ENCODE assay signal across 20 cellular contexts in genomic region chr12:96260644-96261043, GRCh38.
DNase-seq lines count a peak whose midpoint lies in the region; ATAC-seq, FAIRE-seq and TF ChIP-seq lines count a peak whose summit lies in the region.
"Had no signal": no experiment of that assay in that cellular context is flagged by ENCODE, and none has a peak within 500 bp of the region (broad histone marks: within the 10 kb centered on the region; RNA-seq: fewer than 3 reads in every experiment).

No MANE protein-coding gene starts in this region.

- no peak for ATAC-seq in CD8-positive, alpha-beta T cell
- ATAC-seq in GM12878 (no peak), heart right ventricle (no peak)
- no peak for ATAC-seq in naive thymus-derived CD8-positive, alpha-beta T cell
- ATAC-seq: upper lobe of right lung had no signal

- CTCF ChIA-PET in activated CD4-positive, alpha-beta memory T cell treated with anti-CD3 and anti-CD28 coated beads for 36 hours (lab: Charles Lee) = no interaction called here
- CTCF ChIA-PET in activated CD4-positive, alpha-beta memory T cell treated with anti-CD3 and anti-CD28 coated beads, Interleukin-2, amount 10 ng/mL, durations not matched to agents 7 days and 5 days (lab: Charles Lee) = interaction anchor here (0.5 to 1.8 kb wide), 3 partner anchors 9 to 256 kb away, joined by 3 to 6 read pairs (median 4); no protein-coding TSS in a partner anchor
- CTCF ChIA-PET in CD8-positive, alpha-beta T cell (lab: Charles Lee) = interaction anchor here (0.7 to 1.8 kb wide), 4 partner anchors 26 to 204 kb away, joined by 3 to 4 read pairs (median 3); no protein-coding TSS in a partner anchor
- CTCF ChIA-PET in GM12878 (lab: Yijun Ruan, JAX) = interaction anchor here (0.6 kb wide), 1 partner anchor 66 kb away, joined by 3 read pairs; no protein-coding TSS in a partner anchor

- H3K4me1 Mint-ChIP-seq in activated CD4-positive, alpha-beta memory T cell treated with anti-CD3 and anti-CD28 coated beads for 36 hours (ENCODE audit: low read depth) = peaks cover 14% of the 10 kb centered on the region
- peaks cover 2% of the 10 kb centered on the region for H3K4me1 Mint-ChIP-seq in activated CD4-positive, alpha-beta memory T cell treated with anti-CD3 and anti-CD28 coated beads, Interleukin-2, amount 10 ng/mL, durations not matched to agents 7 days and 5 days
- H3K4me1 Mint-ChIP-seq in CD8-positive, alpha-beta T cell (ENCODE audit: low read depth) = peaks cover 9% of the 10 kb centered on the region
- H3K4me1 Mint-ChIP-seq in naive thymus-derived CD8-positive, alpha-beta T cell = peaks cover 0 to 15% (median 9%) of the 10 kb centered on the region in 4 donors

- SMC1A ChIA-PET in GM12878 (lab: Charles Lee; ENCODE audit: uncharacterized antibody, unreplicated experiment) = interaction anchor here (0.8 to 1.2 kb wide), 4 partner anchors 11 to 139 kb away, joined by 3 to 5 read pairs (median 3); partner anchors contain the start of gene CDK17

- POLR2A ChIA-PET in activated CD4-positive, alpha-beta memory T cell treated with anti-CD3 and anti-CD28 coated beads for 36 hours (lab: Charles Lee) = no interaction called here
- POLR2A ChIA-PET in activated CD4-positive, alpha-beta memory T cell treated with anti-CD3 and anti-CD28 coated beads, Interleukin-2, amount 10 ng/mL, durations not matched to agents 7 days and 5 days (lab: Charles Lee) = no interaction called here
- POLR2A ChIA-PET in CD8-positive, alpha-beta T cell (lab: Charles Lee) = interaction anchor here (1.0 kb wide), 1 partner anchor 256 kb away, joined by 3 read pairs; no protein-coding TSS in a partner anchor
- POLR2A ChIA-PET in GM12878 (lab: Charles Lee) = interaction anchor here (0.6 kb wide), 1 partner anchor 89 kb away, joined by 3 read pairs; no protein-coding TSS in a partner anchor
- POLR2A ChIA-PET in naive thymus-derived CD8-positive, alpha-beta T cell (lab: Charles Lee) = no interaction called here

- H3K27ac Mint-ChIP-seq in activated CD4-positive, alpha-beta memory T cell treated with anti-CD3 and anti-CD28 coated beads for 36 hours = peak overlapping the region; percentile 35
- H3K27ac Mint-ChIP-seq in activated CD4-positive, alpha-beta memory T cell treated with anti-CD3 and anti-CD28 coated beads, Interleukin-2, amount 10 ng/mL, durations not matched to agents 7 days and 5 days = no peak overlapping the region
- peak overlapping the region; percentile 58 for H3K27ac Mint-ChIP-seq in CD8-positive, alpha-beta T cell
- peak overlapping the region; percentile 17 to 81 (median 48) for H3K27ac Mint-ChIP-seq in naive thymus-derived CD8-positive, alpha-beta T cell

- H3K27me3 ChIP-seq in CD8-positive, alpha-beta T cell (ENCODE audit: insufficient read depth, low read length) = no peaks in the 10 kb centered on the region
- H3K27me3 ChIP-seq in GM12878 (replicated peaks in 1 of 2; ENCODE audit: control insufficient read depth in 2 of 2, insufficient read depth in 2 of 2, low read length in 1 of 2) (no peaks in the 10 kb centered on the region), heart right ventricle (no peaks in the 10 kb centered on the region), Peyer's patch (no peaks in the 10 kb centered on the region)
- H3K27me3 ChIP-seq: colonic mucosa, ovary, upper lobe of right lung had no signal

- peaks cover 41% of the 10 kb centered on the region for H3K36me3 Mint-ChIP-seq in activated CD4-positive, alpha-beta memory T cell treated with anti-CD3 and anti-CD28 coated beads for 36 hours
- H3K36me3 Mint-ChIP-seq in activated CD4-positive, alpha-beta memory T cell treated with anti-CD3 and anti-CD28 coated beads, Interleukin-2, amount 10 ng/mL, durations not matched to agents 7 days and 5 days (ENCODE audit: low read depth) = peaks cover 56% of the 10 kb centered on the region
- H3K36me3 Mint-ChIP-seq in CD8-positive, alpha-beta T cell = peaks cover 54% of the 10 kb centered on the region
- peaks cover 0 to 60% (median 24%) of the 10 kb centered on the region in 3 donors for H3K36me3 Mint-ChIP-seq in naive thymus-derived CD8-positive, alpha-beta T cell

- TF ChIP-seq POLR2A in GM12878 (IDR thresholded peaks at IDR 0.05; ENCODE audit: low read depth, low read length) = 0 out of 2 replicates have a peak, but pooled peaks have one; percentile 28
- TF ChIP-seq POLR2A in Peyer's patch (IDR thresholded peaks at IDR 0.05) = no peak

- no TSS peak for BruUV-seq in GM12878 (replicated peaks; lab: Mats Ljungman, UMichigan)

- H3K27me3 Mint-ChIP-seq in activated CD4-positive, alpha-beta memory T cell treated with anti-CD3 and anti-CD28 coated beads for 36 hours = no peaks in the 10 kb centered on the region
- no peaks in the 10 kb centered on the region for H3K27me3 Mint-ChIP-seq in activated CD4-positive, alpha-beta memory T cell treated with anti-CD3 and anti-CD28 coated beads, Interleukin-2, amount 10 ng/mL, durations not matched to agents 7 days and 5 days
- no peaks in the 10 kb centered on the region for H3K27me3 Mint-ChIP-seq in CD8-positive, alpha-beta T cell (ENCODE audit: low read depth)
- no peaks in the 10 kb centered on the region for H3K27me3 Mint-ChIP-seq in naive thymus-derived CD8-positive, alpha-beta T cell
- H3K27me3 Mint-ChIP-seq: brain had no signal

- FAIRE-seq in GM12878 (lab: Jason Lieb, UNC) = no peak
- FAIRE-seq: A204.1, H54 had no signal

- H4K20me1 ChIP-seq in GM12878 (ENCODE audit: control insufficient read depth, insufficient read depth) = no peaks in the 10 kb centered on the region

- H3K27ac ChIP-seq in CD8-positive, alpha-beta T cell (ENCODE audit: low read depth, low read length) = no peak overlapping the region
- H3K27ac ChIP-seq in GM12878 (ENCODE audit: control insufficient read depth, insufficient read depth) (no peak overlapping the region), heart right ventricle (peak overlapping the region in 2 of 10 donors; percentile 4 to 38), Peyer's patch (peak overlapping the region in 1 of 4 donors; percentile 8)
- H3K27ac ChIP-seq: colonic mucosa, ovary, SK-N-MC, upper lobe of right lung had no signal

- TF ChIP-seq EP300 in GM12878 (IDR thresholded peaks at IDR 0.05; ENCODE audit: borderline replicate concordance in 1 of 2, control insufficient read depth in 1 of 2, low read depth in 2 of 2, low read length in 2 of 2) = no peak

- H3K9me3 ChIP-seq in CD8-positive, alpha-beta T cell (ENCODE audit: low read length) = no peaks in the 10 kb centered on the region
- H3K9me3 ChIP-seq in GM12878 (replicated peaks; ENCODE audit: control insufficient read depth, insufficient read depth, low read length) = no peaks in the 10 kb centered on the region
- H3K9me3 ChIP-seq in heart right ventricle = no peaks in the 10 kb centered on the region
- no peaks in the 10 kb centered on the region for H3K9me3 ChIP-seq in Peyer's patch
- H3K9me3 ChIP-seq: colonic mucosa, ovary, upper lobe of right lung had no signal

- H3K4me3 ChIP-seq in CD8-positive, alpha-beta T cell (ENCODE audit: low read depth, low read length) = no peak overlapping the region
- H3K4me3 ChIP-seq in GM12878 (no peak overlapping the region), heart right ventricle (no peak overlapping the region), Peyer's patch (no peak overlapping the region)
- H3K4me3 ChIP-seq: colonic mucosa, lung, ovary, SK-N-MC, upper lobe of right lung had no signal

- H3K4me3 Mint-ChIP-seq in activated CD4-positive, alpha-beta memory T cell treated with anti-CD3 and anti-CD28 coated beads for 36 hours = no peak overlapping the region
- no peak overlapping the region for H3K4me3 Mint-ChIP-seq in activated CD4-positive, alpha-beta memory T cell treated with anti-CD3 and anti-CD28 coated beads, Interleukin-2, amount 10 ng/mL, durations not matched to agents 7 days and 5 days
- H3K4me3 Mint-ChIP-seq in CD8-positive, alpha-beta T cell = no peak overlapping the region
- no peak overlapping the region for H3K4me3 Mint-ChIP-seq in naive thymus-derived CD8-positive, alpha-beta T cell
- H3K4me3 Mint-ChIP-seq: brain had no signal

- no peak overlapping the region for H3K9ac ChIP-seq in GM12878 (ENCODE audit: control insufficient read depth, insufficient read depth, low read length)

- RAD21 ChIA-PET in GM12878 (lab: Charles Lee; ENCODE audit: unreplicated experiment) = no interaction called here

- in situ Hi-C loops in GM12878 (cut with MboI) = no loop called here

- 82% methylated on average over 3 of the region's 3 CpGs for WGBS in GM12878 (ENCODE audit: insufficient coverage, insufficient replicate concordance, low lambda C conversion rate, missing lambda C conversion rate)
- WGBS in heart right ventricle, 2 donors = 77 to 79% methylated on average over 3 of the region's 3 CpGs

- no peak for DNase-seq in activated CD4-positive, alpha-beta memory T cell treated with anti-CD3 and anti-CD28 coated beads for 36 hours
- DNase-seq in activated CD4-positive, alpha-beta memory T cell treated with anti-CD3 and anti-CD28 coated beads, Interleukin-2, amount 10 ng/mL, durations not matched to agents 7 days and 5 days = no peak
- no peak for DNase-seq in CD8-positive, alpha-beta T cell
- DNase-seq in GM12878 (ENCODE audit: low read depth, low spot score) (no peak), heart right ventricle (no peak), Peyer's patch (no peak), NAMALWA (ENCODE audit: low spot score) (no peak)
- DNase-seq in naive thymus-derived CD8-positive, alpha-beta T cell = no peak
- DNase-seq: colonic mucosa, kidney glomerular epithelial cell, NCI-H146, NCI-H526, ovary, RPMI8226, upper lobe of right lung had no signal

- TF ChIP-seq CTCF in CD8-positive, alpha-beta T cell (IDR thresholded peaks at IDR 0.05) = no peak
- TF ChIP-seq CTCF in GM12878 (IDR thresholded peaks at IDR 0.05 in 2 of 3, conservative IDR thresholded peaks at IDR 0.05 in 1 of 3; ENCODE audit: control insufficient read depth in 2 of 3, extremely low read depth in 1 of 3, insufficient read depth in 1 of 3, low read depth in 3 of 3, low read length in 3 of 3) (no peak), heart right ventricle (IDR thresholded peaks at IDR 0.05) (no peak), Peyer's patch (IDR thresholded peaks at IDR 0.05) (no peak)

- H3K4me1 ChIP-seq in CD8-positive, alpha-beta T cell (ENCODE audit: insufficient read depth, low read length) = peaks cover 9% of the 10 kb centered on the region
- H3K4me1 ChIP-seq in GM12878 (ENCODE audit: control insufficient read depth, insufficient read depth, low read length) (no peaks in the 10 kb centered on the region), heart right ventricle (peaks cover 3 to 69% (median 47%) of the 10 kb centered on the region in 9 donors), Peyer's patch (peaks cover 0 to 6% (median 0%) of the 10 kb centered on the region in 4 donors)
- H3K4me1 ChIP-seq: colonic mucosa had no signal

- no peak overlapping the region for H3K4me2 ChIP-seq in GM12878 (ENCODE audit: control insufficient read depth, insufficient read depth)

- no peak overlapping the region for H2AFZ ChIP-seq in GM12878 (ENCODE audit: control insufficient read depth, low read depth, low read length)

- TF ChIP-seq RAD21 in GM12878 (IDR thresholded peaks at IDR 0.05; ENCODE audit: insufficient read depth, low read depth, low read length) = no peak

- peaks cover 9% of the 10 kb centered on the region for H3K36me3 ChIP-seq in CD8-positive, alpha-beta T cell (ENCODE audit: insufficient read depth, low read length)
- H3K36me3 ChIP-seq in GM12878 (ENCODE audit: control insufficient read depth in 2 of 2, insufficient read depth in 2 of 2, low read length in 1 of 2) (peaks cover 2 to 9% of the 10 kb centered on the region in 2 experiments; a peak in 3 of 4 replicates), heart right ventricle (peaks cover 0 to 82% (median 5%) of the 10 kb centered on the region in 9 donors), Peyer's patch (no peaks in the 10 kb centered on the region)
- H3K36me3 ChIP-seq: colonic mucosa, ovary had no signal

- intact Hi-C loops in activated CD4-positive, alpha-beta memory T cell treated with anti-CD3 and anti-CD28 coated beads for 36 hours (cut with micrococcal nuclease) = loop anchor here (2.0 kb wide), 1 partner anchor 36 kb away; no protein-coding TSS in a partner anchor
- intact Hi-C loops in CD8-positive, alpha-beta T cell (cut with DNase I, micrococcal nuclease) = no loop called here
- intact Hi-C loops in GM12878 (cut with micrococcal nuclease; ENCODE audit: unreplicated experiment) (no loop called here), heart right ventricle (cut with DNase I) (no loop called here)

- no peaks in the 10 kb centered on the region for H3K9me3 Mint-ChIP-seq in activated CD4-positive, alpha-beta memory T cell treated with anti-CD3 and anti-CD28 coated beads for 36 hours
- H3K9me3 Mint-ChIP-seq in activated CD4-positive, alpha-beta memory T cell treated with anti-CD3 and anti-CD28 coated beads, Interleukin-2, amount 10 ng/mL, durations not matched to agents 7 days and 5 days = no peaks in the 10 kb centered on the region
- no peaks in the 10 kb centered on the region for H3K9me3 Mint-ChIP-seq in CD8-positive, alpha-beta T cell
- H3K9me3 Mint-ChIP-seq in naive thymus-derived CD8-positive, alpha-beta T cell = no peaks in the 10 kb centered on the region

- H3K79me2 ChIP-seq in GM12878 (ENCODE audit: control insufficient read depth, insufficient read depth, low read length) = no peaks in the 10 kb centered on the region

Comparison
In these comparisons a context has a peak if more than half of its experiments do, and no peak if none do; other contexts are left out.
1. POLR2A ChIA-PET loops: an anchor here in CD8-positive, alpha-beta T cell (1.0 kb wide) and GM12878 (0.6 kb wide); none called in activated CD4-positive, alpha-beta memory T cell treated with anti-CD3 and anti-CD28 coated beads for 36 hours, activated CD4-positive, alpha-beta memory T cell treated with anti-CD3 and anti-CD28 coated beads, Interleukin-2, amount 10 ng/mL, durations not matched to agents 7 days and 5 days and naive thymus-derived CD8-positive, alpha-beta T cell.